15 cellular contexts compared by ENCODE assay signal in genomic region chr4:89356086-89356485, GRCh38.
A peak's percentile ranks its signal among the peaks of the same experiment; 100 is the strongest.
DNase-seq lines count a peak whose midpoint lies in the region; TF ChIP-seq lines count a peak whose summit lies in the region.
"Had no signal": no experiment of that assay in that cellular context is flagged by ENCODE, and none has a peak within 500 bp of the region (broad histone marks: within the 10 kb centered on the region; RNA-seq: fewer than 3 reads in every experiment).

No MANE protein-coding gene starts in this region.

- no peak overlapping the region for H3K4me3 ChIP-seq in fibroblast of mammary gland (ENCODE audit: control insufficient read depth, low read depth, low read length)
- H3K4me3 ChIP-seq: cardiac muscle cell, tibial nerve had no signal

- no peak for TF ChIP-seq CTCF in fibroblast of mammary gland (conservative IDR thresholded peaks at IDR 0.05; ENCODE audit: control insufficient read depth, insufficient read depth, low read depth, low read length)

- DNase-seq in DMS79 treated with DMSO at 0.1 percent for 48 hours (lab: John Stamatoyannopoulos, UW) (peak; percentile 91), NCI-H1092 treated with DMSO at 0.1 percent for 48 hours (lab: John Stamatoyannopoulos, UW) (peak; percentile 95), NCI-H345 treated with DMSO at 0.1 percent for 48 hours (lab: John Stamatoyannopoulos, UW; ENCODE audit: unreplicated experiment) (peak; percentile 1), fibroblast of mammary gland (ENCODE audit: low read depth) (peak; percentile 3), KG1 (lab: John Stamatoyannopoulos, UW) (no peak), NCI-H1048 (lab: John Stamatoyannopoulos, UW) (no peak), T1000 (lab: John Stamatoyannopoulos, UW) (no peak)
- DNase-seq in effector CD4-positive, alpha-beta T cell, result no peak
- DNase-seq: activated CD4-positive, alpha-beta memory T cell treated with anti-CD3 and anti-CD28 coated beads for 36 hours; activated T-cell treated with anti-CD3 and anti-CD28 coated beads, Interleukin-2, amount 50 U/mL, for 4 hours; GF-D8; RPMI8226; stimulated activated CD4-positive, alpha-beta T cell treated with anti-CD3 and anti-CD28 coated beads, Interleukin-12 subunit alpha, Interleukin-12 subunit beta, amount 100 ng/mL, for 4 hours had no signal

Comparison
In these comparisons a context has a peak if more than half of its experiments do, and no peak if none do; other contexts are left out.
1. DNase-seq: peak in DMS79 treated with DMSO at 0.1 percent for 48 hours (single experiment), NCI-H1092 treated with DMSO at 0.1 percent for 48 hours (single experiment), NCI-H345 treated with DMSO at 0.1 percent for 48 hours (single experiment) and fibroblast of mammary gland (single experiment); none in KG1 (single experiment), NCI-H1048 (single experiment), T1000 (single experiment) and effector CD4-positive, alpha-beta T cell (single experiment).